31 cellular contexts compared by ENCODE assay signal in the genomic region with DNA sequence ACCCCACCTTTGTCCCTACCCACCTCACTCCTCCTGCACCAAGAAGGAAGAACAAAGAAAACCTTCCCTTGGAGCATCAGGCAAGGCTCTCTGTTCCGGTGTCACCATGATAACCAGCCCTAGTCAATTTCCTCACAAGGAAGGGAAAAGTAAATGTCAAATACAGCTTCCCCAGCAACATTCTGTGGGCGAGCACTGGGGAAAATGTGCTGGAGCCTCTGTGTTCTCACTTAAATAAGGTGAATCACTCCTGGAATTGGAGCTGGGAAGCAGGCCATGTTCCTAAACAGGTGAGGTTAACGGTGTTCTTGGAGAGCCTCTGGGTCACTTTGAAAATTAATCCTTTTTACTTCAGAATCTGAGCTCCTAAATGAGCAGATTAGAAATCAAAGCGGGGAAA.
"Had no signal": no experiment of that assay in that cellular context is flagged by ENCODE, and none has a peak within 500 bp of the region (broad histone marks: within the 10 kb centered on the region; RNA-seq: fewer than 3 reads in every experiment).

No MANE protein-coding gene starts in this region.

- DNase-seq: activated B cell treated with CpG ODN at 0.5 μM for 24 hours; activated CD4-positive, alpha-beta memory T cell treated with anti-CD3 and anti-CD28 coated beads for 36 hours; activated CD4-positive, alpha-beta memory T cell treated with anti-CD3 and anti-CD28 coated beads, Interleukin-2, amount 10 ng/mL, durations not matched to agents 7 days and 5 days; activated CD4-positive, alpha-beta T cell treated with anti-CD3 and anti-CD28 coated beads for 1 hour; activated CD4-positive, alpha-beta T cell treated with anti-CD3 and anti-CD28 coated beads for 36 hours; activated CD4-positive, alpha-beta T cell treated with anti-CD3 and anti-CD28 coated beads for 4 hours; activated CD4-positive, alpha-beta T cell treated with anti-CD3 and anti-CD28 coated beads for 48 hours; activated CD4-positive, alpha-beta T cell treated with anti-CD3 and anti-CD28 coated beads, Interleukin-2, amount 10 ng/mL, durations not matched to agents 24 days and 14 days; activated CD4-positive, alpha-beta T cell treated with anti-CD3 and anti-CD28 coated beads, Interleukin-2, amount 10 ng/mL, durations not matched to agents 7 days and 5 days; activated CD4-positive, alpha-beta T cell treated with anti-CD3 and anti-CD28 coated beads, Interleukin-2, amount 50 U/mL, for 1 hour; activated CD4-positive, alpha-beta T cell treated with anti-CD3 and anti-CD28 coated beads, Interleukin-2, amount 50 U/mL, for 4 hours; activated CD4-positive, alpha-beta T cell treated with anti-CD3 and anti-CD28 coated beads, Interleukin-2, amount 50 U/mL, for 48 hours; activated CD4-positive, CD25-positive, alpha-beta regulatory T cell; activated CD4-positive, CD25-positive, alpha-beta regulatory T cell treated with anti-CD3 and anti-CD28 coated beads, Interleukin-2, amount 50 U/mL, for 72 hours; activated CD8-positive, alpha-beta memory T cell treated with anti-CD3 and anti-CD28 coated beads for 24 hours; activated CD8-positive, alpha-beta memory T cell treated with anti-CD3 and anti-CD28 coated beads, Interleukin-2, amount 10 ng/mL, durations not matched to agents 7 days and 5 days; activated CD8-positive, alpha-beta memory T cell treated with anti-CD3 and anti-CD28 coated beads, Interleukin-2, amount 50 U/mL, for 4 hours; activated CD8-positive, alpha-beta memory T cell treated with anti-CD3 and anti-CD28 coated beads, Interleukin-2, amount 50 U/mL, for 48 hours; activated CD8-positive, alpha-beta T cell treated with anti-CD3 and anti-CD28 coated beads for 36 hours; activated CD8-positive, alpha-beta T cell treated with anti-CD3 and anti-CD28 coated beads, Interleukin-2, amount 10 ng/mL, durations not matched to agents 7 days and 5 days; activated T-cell treated with anti-CD3 and anti-CD28 coated beads for 4 hours; T-cell; T-helper 1 cell; T-helper 17 cell; T-helper 2 cell; T-helper 9 cell; T1000; WERI-Rb-1 had no signal

- ATAC-seq: activated CD4-positive, alpha-beta T cell treated with anti-CD3 and anti-CD28 coated beads for 36 hours; activated CD4-positive, CD25-positive, alpha-beta regulatory T cell treated with anti-CD3 and anti-CD28 coated beads, Interleukin-2, amount 50 U/mL, for 24 hours; activated CD8-positive, alpha-beta memory T cell treated with anti-CD3 and anti-CD28 coated beads, Interleukin-2, amount 10 ng/mL, durations not matched to agents 7 days and 5 days; activated CD8-positive, alpha-beta T cell treated with anti-CD3 and anti-CD28 coated beads for 36 hours; activated CD8-positive, alpha-beta T cell treated with anti-CD3 and anti-CD28 coated beads, Interleukin-2, amount 10 ng/mL, durations not matched to agents 7 days and 5 days; T-cell; T-helper 17 cell; WTC11 had no signal

- H3K27ac ChIP-seq: VCaP, WERI-Rb-1 had no signal
